ENCODE assay signal across 15 cellular contexts in the genomic region with DNA sequence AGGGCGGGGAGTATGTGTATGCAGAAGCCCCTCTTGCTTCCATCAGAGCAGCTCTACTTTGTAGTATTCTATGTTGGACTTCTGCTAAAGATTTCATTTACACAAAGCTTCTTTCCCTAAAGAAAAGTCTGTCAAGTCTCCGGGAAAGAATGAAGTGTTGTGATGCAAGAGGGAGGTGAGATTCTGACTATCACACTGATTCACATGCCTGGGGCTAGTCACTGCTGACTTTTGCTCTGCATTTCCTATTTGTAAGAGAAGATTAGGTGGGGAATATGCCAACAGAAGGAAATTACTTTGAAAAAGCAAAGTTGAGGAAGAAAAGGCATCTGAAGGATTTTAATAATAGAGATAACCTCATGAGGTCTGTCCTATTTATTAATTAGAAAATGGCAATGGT.
DNase-seq lines count a peak whose midpoint lies in the region; ATAC-seq and TF ChIP-seq lines count a peak whose summit lies in the region.
"Had no signal": no experiment of that assay in that cellular context is flagged by ENCODE, and none has a peak within 500 bp of the region (broad histone marks: within the 10 kb centered on the region; RNA-seq: fewer than 3 reads in every experiment).

No MANE protein-coding gene starts in this region.

- H3K27me3 ChIP-seq in left ventricle myocardium inferior (ENCODE audit: low read depth): no peaks in the 10 kb centered on the region
- H3K27me3 ChIP-seq: BE2C, sigmoid colon, transverse colon had no signal

- no peak for DNase-seq in left ventricle myocardium inferior
- DNase-seq in Right ventricle myocardium inferior (ENCODE audit: missing footprints): no peak
- no peak for DNase-seq in T-helper 17 cell
- peak; percentile 44 for DNase-seq in fibroblast of villous mesenchyme (ENCODE audit: low read depth)
- no peak for DNase-seq in middle frontal gyrus (ENCODE audit: extremely low spot score, low spot score)
- no peak for DNase-seq in NCI-H510A (lab: John Stamatoyannopoulos, UW)
- no peak for DNase-seq in H4 (ENCODE audit: low spot score)
- DNase-seq: activated CD4-positive, alpha-beta T cell treated with anti-CD3 and anti-CD28 coated beads for 48 hours; activated naive CD8-positive, alpha-beta T cell treated with anti-CD3 and anti-CD28 coated beads for 36 hours; BE2C; NCI-H1417; NCI-H82; sigmoid colon; transverse colon had no signal

- H3K4me3 Mint-ChIP-seq in T-helper 17 cell: no peak overlapping the region
- H3K4me3 Mint-ChIP-seq: activated naive CD8-positive, alpha-beta T cell treated with anti-CD3 and anti-CD28 coated beads for 36 hours had no signal

- no peaks in the 10 kb centered on the region for H3K9me3 ChIP-seq in left ventricle myocardium inferior (replicated peaks)
- no peaks in the 10 kb centered on the region for H3K9me3 ChIP-seq in T-helper 17 cell (ENCODE audit: control insufficient read depth, low read length, poor library complexity, severe bottlenecking)
- H3K9me3 ChIP-seq: BE2C, sigmoid colon, transverse colon had no signal

- H3K27ac Mint-ChIP-seq in T-helper 17 cell: peak overlapping the region; percentile 66

- peak overlapping the region; percentile 1 for H3K27ac ChIP-seq in left ventricle myocardium inferior (replicated peaks)
- H3K27ac ChIP-seq: sigmoid colon, transverse colon had no signal

- TF ChIP-seq CTCF in left ventricle myocardium inferior (IDR thresholded peaks at IDR 0.05; ENCODE audit: borderline replicate concordance): no peak
- no peak for TF ChIP-seq CTCF in fibroblast of villous mesenchyme (IDR thresholded peaks at IDR 0.05; ENCODE audit: insufficient read depth, low read depth, low read length)

- ATAC-seq in Right ventricle myocardium inferior (no peak), T-helper 17 cell (no peak), HG03108 (IDR thresholded peaks at IDR 0.05; ENCODE audit: unreplicated experiment) (no peak)

- peaks cover 11% of the 10 kb centered on the region for H3K36me3 Mint-ChIP-seq in T-helper 17 cell (ENCODE audit: low read depth)

- H3K4me1 ChIP-seq in left ventricle myocardium inferior: peaks cover 10% of the 10 kb centered on the region
- H3K4me1 ChIP-seq: BE2C, sigmoid colon had no signal

- intact Hi-C loops in left ventricle myocardium inferior (cut with micrococcal nuclease) (no loop called here), Right ventricle myocardium inferior (cut with DNase I) (no loop called here)

- H3K4me3 ChIP-seq in left ventricle myocardium inferior (no peak overlapping the region), fibroblast of villous mesenchyme (ENCODE audit: low read depth, low read length) (no peak overlapping the region)
- H3K4me3 ChIP-seq: sigmoid colon, transverse colon had no signal

- H3K4me1 Mint-ChIP-seq in T-helper 17 cell: peaks cover 8% of the 10 kb centered on the region

- no peaks in the 10 kb centered on the region for H3K27me3 Mint-ChIP-seq in T-helper 17 cell
- H3K27me3 Mint-ChIP-seq: activated naive CD8-positive, alpha-beta T cell treated with anti-CD3 and anti-CD28 coated beads for 36 hours had no signal

- H3K36me3 ChIP-seq in left ventricle myocardium inferior: peaks cover 10% of the 10 kb centered on the region
- H3K36me3 ChIP-seq: BE2C had no signal
